ENCODE assay signal across 9 cellular contexts in the genomic region with DNA sequence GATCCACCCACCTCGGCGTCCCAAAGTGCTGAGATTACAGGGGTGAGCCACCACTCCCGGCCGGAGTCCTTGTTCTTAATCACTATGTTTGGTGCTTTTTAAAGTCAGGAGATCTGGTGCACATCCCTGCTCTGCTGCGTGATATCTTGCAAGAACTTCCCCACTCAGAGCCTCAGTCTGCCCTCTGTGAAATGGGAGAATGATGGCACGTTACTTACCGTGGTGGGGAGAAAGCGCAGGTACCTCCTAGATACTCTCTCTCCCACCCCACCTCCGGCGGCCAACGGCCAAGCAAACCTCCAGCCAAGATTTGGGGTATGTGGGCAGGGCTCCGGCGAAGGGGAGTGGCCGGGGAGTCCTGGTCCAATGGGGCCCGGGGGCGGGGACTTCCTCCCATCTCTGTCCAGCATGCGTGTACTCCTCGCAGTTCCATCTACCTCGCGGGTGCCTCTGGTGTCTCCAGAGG. TPM values are rescaled to one million over a fixed set of nuclear protein-coding genes. Genes with fewer than 3 reads are reported as not detected.
DNase-seq lines count a peak whose midpoint lies in the region; ATAC-seq, FAIRE-seq and TF ChIP-seq lines count a peak whose summit lies in the region.
"Had no signal": no experiment of that assay in that cellular context is flagged by ENCODE, and none has a peak within 500 bp of the region (broad histone marks: within the 10 kb centered on the region; RNA-seq: fewer than 3 reads in every experiment).

Gene RYR1 (plus strand): TSS at position 424 of the 466 bp plus-strand sequence. CDS start 139 bp downstream, outside the sequence.

- POLR2A ChIA-PET in HepG2 (lab: Yijun Ruan, JAX): no interaction called here

- FAIRE-seq in HepG2 (lab: Jason Lieb, UNC): no peak
- FAIRE-seq: endothelial cell of umbilical vein had no signal

- H3K27me3 Mint-ChIP-seq in T-helper 1 cell treated with Interleukin-12 subunit alpha and Interleukin-12 subunit beta and Interleukin-4 antibody, amounts not matched to agents 30 μg/mL and 1 μg/mL, for 36 hours (ENCODE audit: low read depth): peaks cover 8% of the 10 kb centered on the region
- peaks cover 58% of the 10 kb centered on the region for H3K27me3 Mint-ChIP-seq in stimulated activated naive CD8-positive, alpha-beta T cell treated with anti-CD3 and anti-CD28 coated beads, Interleukin-15, amount 100 ng/mL, for 72 hours

- H3K4me2 ChIP-seq in HepG2 (ENCODE audit: low read depth, low read length): no peak within 1 kb of the TSS

- H3K27me3 ChIP-seq in brain microvascular endothelial cell (replicated peaks) (peaks cover 10% of the 10 kb centered on the region), HepG2 (ENCODE audit: control insufficient read depth in 1 of 2, insufficient read depth in 2 of 2, low read length in 2 of 2) (peaks cover 0 to 6% of the 10 kb centered on the region in 2 experiments; a peak in 2 of 5 replicates)

- in situ Hi-C loops in GM13976 (cut with MboI; ENCODE audit: low sequenced_read_pairs, unreplicated experiment): no loop called here
- in situ Hi-C loops in brain microvascular endothelial cell (cut with HindIII; ENCODE audit: low pct_ligation_motif_present, low sequenced_read_pairs): no loop called here
- in situ Hi-C loops in HepG2 (cut with HindIII; ENCODE audit: extremely low pct_ligation_motif_present, low pct_unique_long_range_greater_than_20kb): no loop called here

- H3K4me1 Mint-ChIP-seq in T-helper 1 cell treated with Interleukin-12 subunit alpha and Interleukin-12 subunit beta and Interleukin-4 antibody, amounts not matched to agents 30 μg/mL and 1 μg/mL, for 36 hours (ENCODE audit: low read depth): peaks cover 14% of the 10 kb centered on the region
- peaks cover 30% of the 10 kb centered on the region for H3K4me1 Mint-ChIP-seq in stimulated activated naive CD8-positive, alpha-beta T cell treated with anti-CD3 and anti-CD28 coated beads, Interleukin-15, amount 100 ng/mL, for 72 hours

- H3K79me2 ChIP-seq in HepG2 (ENCODE audit: insufficient read depth, low read length): no peaks in the 10 kb centered on the region

- no TSS peak for BruUV-seq in HepG2 (replicated peaks; lab: Mats Ljungman, UMichigan)

- peak within 1 kb of the TSS; percentile 63 for H3K4me3 Mint-ChIP-seq in T-helper 1 cell treated with Interleukin-12 subunit alpha and Interleukin-12 subunit beta and Interleukin-4 antibody, amounts not matched to agents 30 μg/mL and 1 μg/mL, for 36 hours
- H3K4me3 Mint-ChIP-seq in stimulated activated naive CD8-positive, alpha-beta T cell treated with anti-CD3 and anti-CD28 coated beads, Interleukin-15, amount 100 ng/mL, for 72 hours: peak within 1 kb of the TSS; percentile 68 to 76

- intact Hi-C loops in HepG2 (cut with micrococcal nuclease; ENCODE audit: unreplicated experiment): no loop called here

- no peak within 1 kb of the TSS for H2AFZ ChIP-seq in HepG2 (ENCODE audit: low read length)

- no peaks in the 10 kb centered on the region for H3K4me1 ChIP-seq in HepG2 (ENCODE audit: insufficient read depth, low read length)

- no peaks in the 10 kb centered on the region for H4K20me1 ChIP-seq in HepG2 (ENCODE audit: insufficient read depth, low read length)

- H3K4me3 ChIP-seq in brain microvascular endothelial cell (ENCODE audit: low read depth, low read length): no peak within 1 kb of the TSS
- H3K4me3 ChIP-seq in HepG2 (replicated peaks in 1 of 3; ENCODE audit: insufficient read depth in 1 of 3, low read depth in 2 of 3, low read length in 3 of 3): no peak within 1 kb of the TSS

- TF ChIP-seq RAD21 in HepG2 (CRISPR knock-in tag; IDR thresholded peaks at IDR 0.05): no peak

- H3K36me3 ChIP-seq in brain microvascular endothelial cell (replicated peaks) (no peaks in the 10 kb centered on the region), HepG2 (replicated peaks in 1 of 2; ENCODE audit: control insufficient read depth in 1 of 2, insufficient read depth in 2 of 2, low read length in 2 of 2) (no peaks in the 10 kb centered on the region)

- no peaks in the 10 kb centered on the region for H3K9me3 ChIP-seq in HepG2 (ENCODE audit: low read length)

- peak; percentile 91 for DNase-seq in GM13976 (ENCODE audit: low spot score)
- DNase-seq in brain microvascular endothelial cell: peak; percentile 5
- no peak for DNase-seq in HepG2 (ENCODE audit: low spot score)
- peak in 1 of 2 donors; percentile 37 for DNase-seq in stimulated activated naive CD8-positive, alpha-beta T cell treated with anti-CD3 and anti-CD28 coated beads, Interleukin-15, amount 100 ng/mL, for 72 hours
- no peak for DNase-seq in T-helper 9 cell
- DNase-seq in COLO829 (ENCODE audit: low spot score): no peak

- TF ChIP-seq EP300 in HepG2 (IDR thresholded peaks at IDR 0.05; ENCODE audit: low read depth in 2 of 2, low read length in 2 of 2) (no peak), HepG2 (CRISPR knock-in tag; IDR thresholded peaks at IDR 0.05; ENCODE audit: borderline replicate concordance) (no peak)

- TF ChIP-seq CTCF in GM13976 (IDR thresholded peaks at IDR 0.05; ENCODE audit: borderline replicate concordance, control extremely low read depth, extremely low read depth, insufficient read depth, missing control alignments) (no peak), brain microvascular endothelial cell (IDR thresholded peaks at IDR 0.05; ENCODE audit: low read depth, low read length, missing control alignments) (no peak), HepG2 (CRISPR knock-in tag; IDR thresholded peaks at IDR 0.05) (no peak)

- no peak for TF ChIP-seq POLR2A in HepG2 (IDR thresholded peaks at IDR 0.05; ENCODE audit: insufficient read depth in 1 of 2, low read depth in 2 of 2, low read length in 2 of 2)

- H3K27ac Mint-ChIP-seq in T-helper 1 cell treated with Interleukin-12 subunit alpha and Interleukin-12 subunit beta and Interleukin-4 antibody, amounts not matched to agents 30 μg/mL and 1 μg/mL, for 36 hours: no peak within 1 kb of the TSS
- H3K27ac Mint-ChIP-seq in stimulated activated naive CD8-positive, alpha-beta T cell treated with anti-CD3 and anti-CD28 coated beads, Interleukin-15, amount 100 ng/mL, for 72 hours: peak within 1 kb of the TSS in 1 of 2 donors; percentile 48

- H3K27ac ChIP-seq in brain microvascular endothelial cell (no peak within 1 kb of the TSS), HepG2 (ENCODE audit: extremely low read length, insufficient read depth, low read length) (no peak within 1 kb of the TSS)

- no peaks in the 10 kb centered on the region for H3K9me3 Mint-ChIP-seq in T-helper 1 cell treated with Interleukin-12 subunit alpha and Interleukin-12 subunit beta and Interleukin-4 antibody, amounts not matched to agents 30 μg/mL and 1 μg/mL, for 36 hours
- no peaks in the 10 kb centered on the region for H3K9me3 Mint-ChIP-seq in stimulated activated naive CD8-positive, alpha-beta T cell treated with anti-CD3 and anti-CD28 coated beads, Interleukin-15, amount 100 ng/mL, for 72 hours

- whole genome bisulfite sequencing in HepG2 (ENCODE audit: low lambda C conversion rate): 37% methylated on average over 8 of the region's 20 CpGs

- no peak within 1 kb of the TSS for H3K9ac ChIP-seq in HepG2 (ENCODE audit: insufficient read depth, low read depth, low read length)

- H3K36me3 Mint-ChIP-seq in T-helper 1 cell treated with Interleukin-12 subunit alpha and Interleukin-12 subunit beta and Interleukin-4 antibody, amounts not matched to agents 30 μg/mL and 1 μg/mL, for 36 hours (ENCODE audit: low read depth): no peaks in the 10 kb centered on the region

- ATAC-seq in HepG2: peak; percentile 51; the same call in 2 of the 3 replicates
- ATAC-seq in stimulated activated naive CD8-positive, alpha-beta T cell treated with anti-CD3 and anti-CD28 coated beads, Interleukin-15, amount 100 ng/mL, for 72 hours: peak; percentile 81
- ATAC-seq in GM21526 (IDR thresholded peaks at IDR 0.05; ENCODE audit: low FRiP score, unreplicated experiment): no peak

- CTCF ChIA-PET in HepG2 (lab: Yijun Ruan, JAX; ENCODE audit: low intra/inter-chr PET ratio, low total read pairs): no interaction called here

TF ChIP-seq in HepG2, 621 proteins besides CTCF, POLR2A, EP300 and RAD21:
- TF ChIP-seq ZNF629 (CRISPR knock-in tag; conservative IDR thresholded peaks at IDR 0.05) (peak; percentile 66), ZNF263 (CRISPR knock-in tag; IDR thresholded peaks at IDR 0.05) (no peak)

RNA-seq across cellular contexts. Expression of gene RYR1, which starts in this region (rescaled TPM):
- total RNA-seq in HepG2 (2016; rRNA removed; fragmentation: Illumina TruSeq; extraction: Trizol): not detected in 2 replicates
- total RNA-seq in HepG2 (2016; cell fraction: cytosol; rRNA removed; fragmentation: Illumina TruSeq; extraction: Trizol; ENCODE audit: low read depth): not detected in 2 replicates
- total RNA-seq in HepG2 (2016; cell fraction: insoluble cytoplasmic fraction; rRNA removed; fragmentation: Illumina TruSeq; extraction: Trizol): not detected in 2 replicates
- not detected in 2 replicates for total RNA-seq in HepG2 (2016; cell fraction: membrane; rRNA removed; fragmentation: Illumina TruSeq; extraction: Trizol)
- total RNA-seq in HepG2 (2016; cell fraction: nucleus; rRNA removed; fragmentation: Illumina TruSeq; extraction: Trizol): not detected in 2 replicates
- 0.03 and 0.14 TPM in 2 replicates for polyA plus RNA-seq in HepG2 (2011; rRNA removed)
- 0.03 TPM in 1 of 2 replicates, not detected in the other for polyA plus RNA-seq in HepG2 (2011; cell fraction: cytosol; rRNA removed)
- polyA plus RNA-seq in HepG2 (2011; cell fraction: nucleus; rRNA removed): 0.69 and 0.71 TPM in 2 replicates
- polyA plus RNA-seq in HepG2 (2012): 0.05 and 0.35 TPM in 2 replicates
- polyA plus RNA-seq in HepG2 (2016; cell fraction: cytosol; fragmentation: Illumina TruSeq; extraction: Trizol; ENCODE audit: low read depth): not detected in 2 replicates
- polyA plus RNA-seq in HepG2 (2016; cell fraction: insoluble cytoplasmic fraction; fragmentation: Illumina TruSeq; extraction: Trizol; ENCODE audit: low read depth): not detected in 2 replicates
- polyA plus RNA-seq in HepG2 (2016; cell fraction: membrane; fragmentation: Illumina TruSeq; extraction: Trizol; ENCODE audit: low read depth): not detected in 2 replicates
- 0.05 TPM in 1 of 2 replicates, not detected in the other for polyA plus RNA-seq in HepG2 (2016; cell fraction: nucleus; fragmentation: Illumina TruSeq; extraction: Trizol; ENCODE audit: insufficient read depth, low read depth)
- 0.05 and 0.40 TPM in 2 replicates for polyA minus RNA-seq in HepG2 (2011; rRNA and poly(A)+ RNA removed; ENCODE audit: low replicate concordance)
- not detected in 2 replicates for polyA minus RNA-seq in HepG2 (2011; cell fraction: cytosol; rRNA and poly(A)+ RNA removed)
- 0.13 TPM in 1 of 2 replicates, not detected in the other for polyA minus RNA-seq in HepG2 (2011; cell fraction: nucleus; rRNA and poly(A)+ RNA removed)

Comparison
In these comparisons a context has a peak if more than half of its experiments do, and no peak if none do; other contexts are left out.
1. Peak in ATAC-seq in HepG2; RNA of the gene not detected or under 1 TPM.
2. DNase-seq: peak in GM13976 (single experiment) and brain microvascular endothelial cell (single experiment); none in HepG2 (single experiment), T-helper 9 cell (single experiment) and COLO829 (single experiment).